In the genomic region with DNA sequence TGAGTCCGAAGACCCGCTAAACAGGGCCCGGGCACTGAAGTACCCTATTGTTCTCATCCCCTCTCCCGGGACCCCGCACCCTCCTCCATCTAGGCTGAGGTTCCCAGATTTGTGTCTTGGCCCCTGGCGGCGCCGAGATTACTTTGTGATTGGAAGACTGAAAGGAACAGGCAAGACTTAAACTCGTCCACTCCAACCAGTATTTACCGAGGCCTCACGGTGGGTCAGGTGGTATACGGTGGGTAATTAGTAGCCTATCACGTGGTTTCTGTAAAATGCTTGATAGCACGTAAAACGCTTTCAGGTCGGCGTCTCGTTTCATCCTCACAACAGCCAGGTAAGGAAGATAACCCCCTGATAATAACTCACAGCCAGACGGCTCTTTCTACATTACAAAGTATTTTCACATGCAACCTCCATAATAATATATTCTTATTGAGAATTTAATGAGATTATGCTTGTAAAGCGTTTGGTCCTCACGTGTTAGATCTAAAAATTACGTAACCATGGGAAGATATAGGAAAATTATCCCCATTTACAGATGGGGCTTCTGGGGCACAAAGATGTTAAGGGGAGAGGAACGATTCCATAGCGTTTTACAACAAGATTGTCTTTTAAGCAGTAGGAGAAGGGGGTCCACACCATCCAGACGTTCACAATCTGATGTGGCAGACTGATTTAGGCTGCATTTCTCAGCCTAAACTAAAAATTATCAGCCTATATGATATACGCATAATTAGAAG, we compare ENCODE assay signal across 1 cellular context.
TF ChIP-seq lines count a peak whose summit lies in the region.

No MANE protein-coding gene starts in this region.

TF ChIP-seq in K562, 482 proteins besides CTCF, POLR2A, EP300 and RAD21 (continued from another document and continues in another):
- TF ChIP-seq ZBTB7A (IDR thresholded peaks at IDR 0.05; ENCODE audit: borderline replicate concordance, control insufficient read depth, low read depth, low read length), result peak; percentile 71
- TF ChIP-seq CXXC5 (CRISPR knock-in tag; IDR thresholded peaks at IDR 0.05), result peak; percentile 44; the same call in 1 of the 2 replicates
- no peak for TF ChIP-seq CHD1 (IDR thresholded peaks at IDR 0.05; ENCODE audit: low read length)
- TF ChIP-seq, protein P1, sequence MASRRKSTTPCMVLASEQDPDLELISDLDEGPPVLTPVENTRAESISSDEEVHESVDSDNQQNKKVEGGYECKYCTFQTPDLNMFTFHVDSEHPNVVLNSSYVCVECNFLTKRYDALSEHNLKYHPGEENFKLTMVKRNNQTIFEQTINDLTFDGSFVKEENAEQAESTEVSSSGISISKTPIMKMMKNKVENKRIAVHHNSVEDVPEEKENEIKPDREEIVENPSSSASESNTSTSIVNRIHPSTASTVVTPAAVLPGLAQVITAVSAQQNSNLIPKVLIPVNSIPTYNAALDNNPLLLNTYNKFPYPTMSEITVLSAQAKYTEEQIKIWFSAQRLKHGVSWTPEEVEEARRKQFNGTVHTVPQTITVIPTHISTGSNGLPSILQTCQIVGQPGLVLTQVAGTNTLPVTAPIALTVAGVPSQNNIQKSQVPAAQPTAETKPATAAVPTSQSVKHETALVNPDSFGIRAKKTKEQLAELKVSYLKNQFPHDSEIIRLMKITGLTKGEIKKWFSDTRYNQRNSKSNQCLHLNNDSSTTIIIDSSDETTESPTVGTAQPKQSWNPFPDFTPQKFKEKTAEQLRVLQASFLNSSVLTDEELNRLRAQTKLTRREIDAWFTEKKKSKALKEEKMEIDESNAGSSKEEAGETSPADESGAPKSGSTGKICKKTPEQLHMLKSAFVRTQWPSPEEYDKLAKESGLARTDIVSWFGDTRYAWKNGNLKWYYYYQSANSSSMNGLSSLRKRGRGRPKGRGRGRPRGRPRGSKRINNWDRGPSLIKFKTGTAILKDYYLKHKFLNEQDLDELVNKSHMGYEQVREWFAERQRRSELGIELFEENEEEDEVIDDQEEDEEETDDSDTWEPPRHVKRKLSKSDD (conservative IDR thresholded peaks at IDR 0.05; ENCODE audit: low read length), result 0 out of 2 replicates have a peak, but pooled peaks have one; percentile 5
- TF ChIP-seq, protein P2, sequence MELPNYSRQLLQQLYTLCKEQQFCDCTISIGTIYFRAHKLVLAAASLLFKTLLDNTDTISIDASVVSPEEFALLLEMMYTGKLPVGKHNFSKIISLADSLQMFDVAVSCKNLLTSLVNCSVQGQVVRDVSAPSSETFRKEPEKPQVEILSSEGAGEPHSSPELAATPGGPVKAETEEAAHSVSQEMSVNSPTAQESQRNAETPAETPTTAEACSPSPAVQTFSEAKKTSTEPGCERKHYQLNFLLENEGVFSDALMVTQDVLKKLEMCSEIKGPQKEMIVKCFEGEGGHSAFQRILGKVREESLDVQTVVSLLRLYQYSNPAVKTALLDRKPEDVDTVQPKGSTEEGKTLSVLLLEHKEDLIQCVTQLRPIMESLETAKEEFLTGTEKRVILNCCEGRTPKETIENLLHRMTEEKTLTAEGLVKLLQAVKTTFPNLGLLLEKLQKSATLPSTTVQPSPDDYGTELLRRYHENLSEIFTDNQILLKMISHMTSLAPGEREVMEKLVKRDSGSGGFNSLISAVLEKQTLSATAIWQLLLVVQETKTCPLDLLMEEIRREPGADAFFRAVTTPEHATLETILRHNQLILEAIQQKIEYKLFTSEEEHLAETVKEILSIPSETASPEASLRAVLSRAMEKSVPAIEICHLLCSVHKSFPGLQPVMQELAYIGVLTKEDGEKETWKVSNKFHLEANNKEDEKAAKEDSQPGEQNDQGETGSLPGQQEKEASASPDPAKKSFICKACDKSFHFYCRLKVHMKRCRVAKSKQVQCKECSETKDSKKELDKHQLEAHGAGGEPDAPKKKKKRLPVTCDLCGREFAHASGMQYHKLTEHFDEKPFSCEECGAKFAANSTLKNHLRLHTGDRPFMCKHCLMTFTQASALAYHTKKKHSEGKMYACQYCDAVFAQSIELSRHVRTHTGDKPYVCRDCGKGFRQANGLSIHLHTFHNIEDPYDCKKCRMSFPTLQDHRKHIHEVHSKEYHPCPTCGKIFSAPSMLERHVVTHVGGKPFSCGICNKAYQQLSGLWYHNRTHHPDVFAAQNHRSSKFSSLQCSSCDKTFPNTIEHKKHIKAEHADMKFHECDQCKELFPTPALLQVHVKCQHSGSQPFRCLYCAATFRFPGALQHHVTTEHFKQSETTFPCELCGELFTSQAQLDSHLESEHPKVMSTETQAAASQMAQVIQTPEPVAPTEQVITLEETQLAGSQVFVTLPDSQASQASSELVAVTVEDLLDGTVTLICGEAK (IDR thresholded peaks at IDR 0.05), result no peak
- TF ChIP-seq, protein P2 (CRISPR knock-in tag; IDR thresholded peaks at IDR 0.05), result no peak
- TF ChIP-seq MYBL2 (IDR thresholded peaks at IDR 0.05; ENCODE audit: low read depth), result 0 out of 2 replicates have a peak, but pooled peaks have one; percentile 14
- TF ChIP-seq MYBL2 (CRISPR knock-in tag; IDR thresholded peaks at IDR 0.05; ENCODE audit: borderline replicate concordance), result no peak
- peak; percentile 89 to 91 for TF ChIP-seq KDM1A (IDR thresholded peaks at IDR 0.05)
- TF ChIP-seq, protein P3, sequence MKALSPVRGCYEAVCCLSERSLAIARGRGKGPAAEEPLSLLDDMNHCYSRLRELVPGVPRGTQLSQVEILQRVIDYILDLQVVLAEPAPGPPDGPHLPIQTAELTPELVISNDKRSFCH (CRISPR knock-in tag; IDR thresholded peaks at IDR 0.05), result no peak
- TF ChIP-seq, protein P3 (tag; IDR thresholded peaks at IDR 0.05), result 0 out of 2 replicates have a peak, but pooled peaks have one; percentile 41
- TF ChIP-seq XRCC5 (IDR thresholded peaks at IDR 0.05; ENCODE audit: low read depth, low read length), result no peak
- no peak for TF ChIP-seq ZNF830 (CRISPR knock-in tag; IDR thresholded peaks at IDR 0.05)
- peak in 1 of 2 experiments; percentile 19; a peak in 1 of 4 replicates for TF ChIP-seq NRF1 (conservative IDR thresholded peaks at IDR 0.05 in 1 of 2, IDR thresholded peaks at IDR 0.05 in 1 of 2)
- TF ChIP-seq ZNF384 (IDR thresholded peaks at IDR 0.05; ENCODE audit: low read depth, low read length), result no peak
- TF ChIP-seq PHF21A (IDR thresholded peaks at IDR 0.05; ENCODE audit: borderline replicate concordance, low read depth), result peak; percentile 94
- TF ChIP-seq FOXJ2 (tag; IDR thresholded peaks at IDR 0.05), result 0 out of 2 replicates have a peak, but pooled peaks have one; percentile 26
- peak; percentile 44; the same call in 1 of the 2 replicates for TF ChIP-seq L3MBTL2 (IDR thresholded peaks at IDR 0.05)
- peak; percentile 69; the same call in 1 of the 2 replicates for TF ChIP-seq SOX6 (IDR thresholded peaks at IDR 0.05)
- TF ChIP-seq, protein P4, sequence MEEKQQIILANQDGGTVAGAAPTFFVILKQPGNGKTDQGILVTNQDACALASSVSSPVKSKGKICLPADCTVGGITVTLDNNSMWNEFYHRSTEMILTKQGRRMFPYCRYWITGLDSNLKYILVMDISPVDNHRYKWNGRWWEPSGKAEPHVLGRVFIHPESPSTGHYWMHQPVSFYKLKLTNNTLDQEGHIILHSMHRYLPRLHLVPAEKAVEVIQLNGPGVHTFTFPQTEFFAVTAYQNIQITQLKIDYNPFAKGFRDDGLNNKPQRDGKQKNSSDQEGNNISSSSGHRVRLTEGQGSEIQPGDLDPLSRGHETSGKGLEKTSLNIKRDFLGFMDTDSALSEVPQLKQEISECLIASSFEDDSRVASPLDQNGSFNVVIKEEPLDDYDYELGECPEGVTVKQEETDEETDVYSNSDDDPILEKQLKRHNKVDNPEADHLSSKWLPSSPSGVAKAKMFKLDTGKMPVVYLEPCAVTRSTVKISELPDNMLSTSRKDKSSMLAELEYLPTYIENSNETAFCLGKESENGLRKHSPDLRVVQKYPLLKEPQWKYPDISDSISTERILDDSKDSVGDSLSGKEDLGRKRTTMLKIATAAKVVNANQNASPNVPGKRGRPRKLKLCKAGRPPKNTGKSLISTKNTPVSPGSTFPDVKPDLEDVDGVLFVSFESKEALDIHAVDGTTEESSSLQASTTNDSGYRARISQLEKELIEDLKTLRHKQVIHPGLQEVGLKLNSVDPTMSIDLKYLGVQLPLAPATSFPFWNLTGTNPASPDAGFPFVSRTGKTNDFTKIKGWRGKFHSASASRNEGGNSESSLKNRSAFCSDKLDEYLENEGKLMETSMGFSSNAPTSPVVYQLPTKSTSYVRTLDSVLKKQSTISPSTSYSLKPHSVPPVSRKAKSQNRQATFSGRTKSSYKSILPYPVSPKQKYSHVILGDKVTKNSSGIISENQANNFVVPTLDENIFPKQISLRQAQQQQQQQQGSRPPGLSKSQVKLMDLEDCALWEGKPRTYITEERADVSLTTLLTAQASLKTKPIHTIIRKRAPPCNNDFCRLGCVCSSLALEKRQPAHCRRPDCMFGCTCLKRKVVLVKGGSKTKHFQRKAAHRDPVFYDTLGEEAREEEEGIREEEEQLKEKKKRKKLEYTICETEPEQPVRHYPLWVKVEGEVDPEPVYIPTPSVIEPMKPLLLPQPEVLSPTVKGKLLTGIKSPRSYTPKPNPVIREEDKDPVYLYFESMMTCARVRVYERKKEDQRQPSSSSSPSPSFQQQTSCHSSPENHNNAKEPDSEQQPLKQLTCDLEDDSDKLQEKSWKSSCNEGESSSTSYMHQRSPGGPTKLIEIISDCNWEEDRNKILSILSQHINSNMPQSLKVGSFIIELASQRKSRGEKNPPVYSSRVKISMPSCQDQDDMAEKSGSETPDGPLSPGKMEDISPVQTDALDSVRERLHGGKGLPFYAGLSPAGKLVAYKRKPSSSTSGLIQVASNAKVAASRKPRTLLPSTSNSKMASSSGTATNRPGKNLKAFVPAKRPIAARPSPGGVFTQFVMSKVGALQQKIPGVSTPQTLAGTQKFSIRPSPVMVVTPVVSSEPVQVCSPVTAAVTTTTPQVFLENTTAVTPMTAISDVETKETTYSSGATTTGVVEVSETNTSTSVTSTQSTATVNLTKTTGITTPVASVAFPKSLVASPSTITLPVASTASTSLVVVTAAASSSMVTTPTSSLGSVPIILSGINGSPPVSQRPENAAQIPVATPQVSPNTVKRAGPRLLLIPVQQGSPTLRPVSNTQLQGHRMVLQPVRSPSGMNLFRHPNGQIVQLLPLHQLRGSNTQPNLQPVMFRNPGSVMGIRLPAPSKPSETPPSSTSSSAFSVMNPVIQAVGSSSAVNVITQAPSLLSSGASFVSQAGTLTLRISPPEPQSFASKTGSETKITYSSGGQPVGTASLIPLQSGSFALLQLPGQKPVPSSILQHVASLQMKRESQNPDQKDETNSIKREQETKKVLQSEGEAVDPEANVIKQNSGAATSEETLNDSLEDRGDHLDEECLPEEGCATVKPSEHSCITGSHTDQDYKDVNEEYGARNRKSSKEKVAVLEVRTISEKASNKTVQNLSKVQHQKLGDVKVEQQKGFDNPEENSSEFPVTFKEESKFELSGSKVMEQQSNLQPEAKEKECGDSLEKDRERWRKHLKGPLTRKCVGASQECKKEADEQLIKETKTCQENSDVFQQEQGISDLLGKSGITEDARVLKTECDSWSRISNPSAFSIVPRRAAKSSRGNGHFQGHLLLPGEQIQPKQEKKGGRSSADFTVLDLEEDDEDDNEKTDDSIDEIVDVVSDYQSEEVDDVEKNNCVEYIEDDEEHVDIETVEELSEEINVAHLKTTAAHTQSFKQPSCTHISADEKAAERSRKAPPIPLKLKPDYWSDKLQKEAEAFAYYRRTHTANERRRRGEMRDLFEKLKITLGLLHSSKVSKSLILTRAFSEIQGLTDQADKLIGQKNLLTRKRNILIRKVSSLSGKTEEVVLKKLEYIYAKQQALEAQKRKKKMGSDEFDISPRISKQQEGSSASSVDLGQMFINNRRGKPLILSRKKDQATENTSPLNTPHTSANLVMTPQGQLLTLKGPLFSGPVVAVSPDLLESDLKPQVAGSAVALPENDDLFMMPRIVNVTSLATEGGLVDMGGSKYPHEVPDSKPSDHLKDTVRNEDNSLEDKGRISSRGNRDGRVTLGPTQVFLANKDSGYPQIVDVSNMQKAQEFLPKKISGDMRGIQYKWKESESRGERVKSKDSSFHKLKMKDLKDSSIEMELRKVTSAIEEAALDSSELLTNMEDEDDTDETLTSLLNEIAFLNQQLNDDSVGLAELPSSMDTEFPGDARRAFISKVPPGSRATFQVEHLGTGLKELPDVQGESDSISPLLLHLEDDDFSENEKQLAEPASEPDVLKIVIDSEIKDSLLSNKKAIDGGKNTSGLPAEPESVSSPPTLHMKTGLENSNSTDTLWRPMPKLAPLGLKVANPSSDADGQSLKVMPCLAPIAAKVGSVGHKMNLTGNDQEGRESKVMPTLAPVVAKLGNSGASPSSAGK (IDR thresholded peaks at IDR 0.05), result peak; percentile 59
- peak; percentile 77 for TF ChIP-seq CBFA2T2 (conservative IDR thresholded peaks at IDR 0.05)
- TF ChIP-seq ETV1 (tag; conservative IDR thresholded peaks at IDR 0.05; ENCODE audit: low read depth), result no peak
- TF ChIP-seq, protein P5, sequence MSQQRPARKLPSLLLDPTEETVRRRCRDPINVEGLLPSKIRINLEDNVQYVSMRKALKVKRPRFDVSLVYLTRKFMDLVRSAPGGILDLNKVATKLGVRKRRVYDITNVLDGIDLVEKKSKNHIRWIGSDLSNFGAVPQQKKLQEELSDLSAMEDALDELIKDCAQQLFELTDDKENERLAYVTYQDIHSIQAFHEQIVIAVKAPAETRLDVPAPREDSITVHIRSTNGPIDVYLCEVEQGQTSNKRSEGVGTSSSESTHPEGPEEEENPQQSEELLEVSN (IDR thresholded peaks at IDR 0.05; ENCODE audit: borderline replicate concordance in 1 of 2, extremely low read depth in 1 of 2, insufficient read depth in 1 of 2, insufficient read length in 1 of 2, low read depth in 1 of 2, low read length in 1 of 2, poor library complexity in 1 of 2, severe bottlenecking in 1 of 2), result peak in 1 of 2 experiments; percentile 33
